23 cellular contexts compared by ENCODE assay signal in genomic region chr4:112140536-112140935, GRCh38. TPM values are rescaled to one million over a fixed set of nuclear protein-coding genes. Genes with fewer than 3 reads are reported as not detected.
DNase-seq lines count a peak whose midpoint lies in the region; ATAC-seq and TF ChIP-seq lines count a peak whose summit lies in the region.
"Had no signal": no experiment of that assay in that cellular context is flagged by ENCODE, and none has a peak within 500 bp of the region (broad histone marks: within the 10 kb centered on the region; RNA-seq: fewer than 3 reads in every experiment).

No MANE protein-coding gene starts in this region.

- no peaks in the 10 kb centered on the region for H3K36me3 ChIP-seq in upper lobe of right lung
- H3K36me3 ChIP-seq in mammary epithelial cell (ENCODE audit: insufficient read depth, low read length): no peaks in the 10 kb centered on the region
- H3K36me3 ChIP-seq: adrenal gland, brain microvascular endothelial cell had no signal

- intact Hi-C loops in Right ventricle myocardium superior (cut with DNase I) (no loop called here), cardiac septum (cut with DNase I) (loop anchor here (2.0 kb wide), 1 partner anchor 90 kb away; the partner anchor contains the start of gene AP1AR), upper lobe of right lung (cut with DNase I) (no loop called here), mammary epithelial cell (cut with micrococcal nuclease) (no loop called here)

- ATAC-seq in Right ventricle myocardium superior (ENCODE audit: poor library complexity): peak; percentile 65
- peak; percentile 72 for ATAC-seq in left lobe of liver
- ATAC-seq in upper lobe of right lung: no peak
- ATAC-seq in HG03045 (IDR thresholded peaks at IDR 0.05; ENCODE audit: unreplicated experiment): no peak

- BruUV-seq in mammary epithelial cell (replicated peaks; lab: Mats Ljungman, UMichigan): no TSS peak

- no peaks in the 10 kb centered on the region for H4K20me1 ChIP-seq in mammary epithelial cell (ENCODE audit: insufficient read depth, low read length)

- peaks cover 8% of the 10 kb centered on the region for H3K4me1 ChIP-seq in upper lobe of right lung
- no peaks in the 10 kb centered on the region for H3K4me1 ChIP-seq in mammary epithelial cell (ENCODE audit: insufficient read depth, low read length)

- no peak for DNase-seq in Right ventricle myocardium superior
- no peak for DNase-seq in cardiac septum (ENCODE audit: low spot score)
- DNase-seq in fibroblast of gingiva (ENCODE audit: low read depth): peak; percentile 42
- no peak for DNase-seq in left lobe of liver (ENCODE audit: low spot score)
- DNase-seq in upper lobe of right lung: no peak
- DNase-seq in mammary epithelial cell: no peak
- DNase-seq in NCI-H187 treated with DMSO at 0.1 percent for 48 hours (lab: John Stamatoyannopoulos, UW): no peak
- DNase-seq: 8988T; activated T-cell treated with anti-CD3 and anti-CD28 coated beads, Interleukin-2, amount 50 U/mL, for 1 hour; adrenal gland; brain microvascular endothelial cell; effector memory CD4-positive, alpha-beta T cell; GDM1; IMR-90; NCI-H1105 treated with DMSO at 0.1 percent for 48 hours; NCI-H2081 treated with DMSO at 0.1 percent for 48 hours; NCI-H446; stimulated activated CD4-positive, alpha-beta T cell treated with anti-CD3 and anti-CD28 coated beads, Interleukin-2, amount 100 ng/mL, for 24 hours; substantia nigra had no signal

- H3K27me3 ChIP-seq in upper lobe of right lung (no peaks in the 10 kb centered on the region), mammary epithelial cell (ENCODE audit: insufficient read depth, low read length) (no peaks in the 10 kb centered on the region)
- H3K27me3 ChIP-seq: adrenal gland, brain microvascular endothelial cell had no signal

- no peaks in the 10 kb centered on the region for H3K9me3 ChIP-seq in upper lobe of right lung
- no peaks in the 10 kb centered on the region for H3K9me3 ChIP-seq in mammary epithelial cell (replicated peaks; ENCODE audit: insufficient read depth, low read length)
- H3K9me3 ChIP-seq: adrenal gland had no signal

- 93% methylated on average over 2 of the region's 2 CpGs for WGBS in mammary epithelial cell (ENCODE audit: low coverage, missing lambda C conversion rate)

- H3K79me2 ChIP-seq in mammary epithelial cell (ENCODE audit: insufficient read depth, low read length): no peaks in the 10 kb centered on the region

- TF ChIP-seq CTCF in upper lobe of right lung (IDR thresholded peaks at IDR 0.05) (no peak), mammary epithelial cell (conservative IDR thresholded peaks at IDR 0.05 in 1 of 2, IDR thresholded peaks at IDR 0.05 in 1 of 2; ENCODE audit: extremely low read depth in 1 of 2, insufficient read depth in 1 of 2, low read depth in 1 of 2, low read length in 2 of 2) (no peak)

- H3K27ac ChIP-seq in upper lobe of right lung (peak overlapping the region; percentile 36), mammary epithelial cell (ENCODE audit: insufficient read depth, low read depth, low read length) (no peak overlapping the region)
- H3K27ac ChIP-seq: brain microvascular endothelial cell, HL-60 had no signal

- in situ Hi-C loops in mammary epithelial cell (cut with MboI; ENCODE audit: low sequenced_read_pairs in 2 of 2): no loop called here

- H3K4me3 ChIP-seq in upper lobe of right lung (no peak overlapping the region), mammary epithelial cell (replicated peaks in 1 of 3; ENCODE audit: insufficient read depth in 1 of 3, low read depth in 2 of 3, low read length in 3 of 3) (no peak overlapping the region)
- H3K4me3 ChIP-seq: adrenal gland, smooth muscle cell had no signal

- dilution Hi-C loops in mammary epithelial cell (cut with HindIII; ENCODE audit: low sequenced_read_pairs): no loop called here

- H3K4me2 ChIP-seq in mammary epithelial cell (ENCODE audit: insufficient read depth, low read depth, low read length): no peak overlapping the region
- H3K4me2 ChIP-seq: smooth muscle cell had no signal

- H3K9ac ChIP-seq in mammary epithelial cell (ENCODE audit: insufficient read depth, low read length): no peak overlapping the region

- no peak overlapping the region for H2AFZ ChIP-seq in mammary epithelial cell (ENCODE audit: low read depth, low read length)

- CTCF ChIA-PET in mammary epithelial cell (lab: Charles Lee; ENCODE audit: low non-redundant PET): no interaction called here

RNA-seq across cellular contexts. Expression of gene FAM241A, which starts 4.7 kb away (rescaled TPM):
- 7.4 TPM for total RNA-seq in Right ventricle myocardium superior
- 6.7 TPM for total RNA-seq in cardiac septum
- 1.0 TPM for total RNA-seq in left lobe of liver
- 6.3 TPM for total RNA-seq in upper lobe of right lung
- total RNA-seq in mammary epithelial cell: 1 to 10 TPM; 5.5 to 8.1 TPM
- 2.1 TPM for polyA plus RNA-seq in mammary epithelial cell
- polyA minus RNA-seq in mammary epithelial cell: 0.98 TPM
- total RNA-seq: M059J had no signal

Comparison
In these comparisons a context has a peak if more than half of its experiments do, and no peak if none do; other contexts are left out.
1. ATAC-seq: peak in Right ventricle myocardium superior (single experiment) and left lobe of liver (single experiment); none in upper lobe of right lung (single experiment) and HG03045 (single experiment).